Comparison of ENCODE assay signal across 9 cellular contexts in genomic region chr3:41267975-41268640, GRCh38.
DNase-seq lines count a peak whose midpoint lies in the region; ATAC-seq and TF ChIP-seq lines count a peak whose summit lies in the region.
"Had no signal": no experiment of that assay in that cellular context is flagged by ENCODE, and none has a peak within 500 bp of the region (broad histone marks: within the 10 kb centered on the region; RNA-seq: fewer than 3 reads in every experiment).

No MANE protein-coding gene starts in this region.

- no peak for TF ChIP-seq CTCF in mammary epithelial cell (conservative IDR thresholded peaks at IDR 0.05 in 1 of 2, IDR thresholded peaks at IDR 0.05 in 1 of 2; ENCODE audit: extremely low read depth in 1 of 2, insufficient read depth in 1 of 2, low read depth in 1 of 2, low read length in 2 of 2)
- TF ChIP-seq CTCF in osteoblast (IDR thresholded peaks at IDR 0.05; ENCODE audit: extremely low read depth, low read depth, low read length): no peak
- TF ChIP-seq CTCF in A673 (conservative IDR thresholded peaks at IDR 0.05; ENCODE audit: low read depth, low read length): no peak

- no peak for ATAC-seq in HG03354 (IDR thresholded peaks at IDR 0.05; ENCODE audit: poor library complexity, severe bottlenecking, unreplicated experiment)

- H3K4me1 ChIP-seq in mammary epithelial cell (ENCODE audit: insufficient read depth, low read length) (peaks cover 11% of the 10 kb centered on the region), osteoblast (ENCODE audit: insufficient read depth, low read length) (peaks cover 27% of the 10 kb centered on the region), A673 (ENCODE audit: insufficient read depth, low read length, poor library complexity, severe bottlenecking) (no peaks in the 10 kb centered on the region)

- H3K27me3 ChIP-seq in mammary epithelial cell (ENCODE audit: insufficient read depth, low read length) (no peaks in the 10 kb centered on the region), osteoblast (ENCODE audit: insufficient read depth, low read length) (no peaks in the 10 kb centered on the region), A673 (replicated peaks; ENCODE audit: insufficient read depth, low read depth, low read length, poor library complexity) (no peaks in the 10 kb centered on the region)

- H3K4me2 ChIP-seq in mammary epithelial cell (ENCODE audit: insufficient read depth, low read depth, low read length) (no peak overlapping the region), osteoblast (ENCODE audit: insufficient read depth, low read length) (peak overlapping the region; percentile 60)

- H3K27ac ChIP-seq in mammary epithelial cell (ENCODE audit: insufficient read depth, low read depth, low read length): no peak overlapping the region
- peak overlapping the region; percentile 59 for H3K27ac ChIP-seq in osteoblast (ENCODE audit: low read depth, low read length)
- no peak overlapping the region for H3K27ac ChIP-seq in A673 (ENCODE audit: low read depth, low read length, poor library complexity, severe bottlenecking)

- H3K9ac ChIP-seq in mammary epithelial cell (ENCODE audit: insufficient read depth, low read length): no peak overlapping the region

- CTCF ChIA-PET in mammary epithelial cell (lab: Charles Lee; ENCODE audit: low non-redundant PET): no interaction called here
- CTCF ChIA-PET in A673 (lab: Charles Lee): no interaction called here

- H3K9me3 ChIP-seq in mammary epithelial cell (replicated peaks; ENCODE audit: insufficient read depth, low read length) (no peaks in the 10 kb centered on the region), osteoblast (ENCODE audit: low read depth, low read length) (no peaks in the 10 kb centered on the region), A673 (ENCODE audit: low read depth, low read length, poor library complexity, severe bottlenecking) (no peaks in the 10 kb centered on the region)

- no TSS peak for BruUV-seq in mammary epithelial cell (replicated peaks; lab: Mats Ljungman, UMichigan)
- BruUV-seq in A673 (replicated peaks; lab: Mats Ljungman, UMichigan): no TSS peak

- in situ Hi-C loops in mammary epithelial cell (cut with MboI; ENCODE audit: low sequenced_read_pairs in 2 of 2): no loop called here

- POLR2A ChIA-PET in A673 (lab: Charles Lee; ENCODE audit: low non-redundant PET): no interaction called here

- no peak overlapping the region for H2AFZ ChIP-seq in mammary epithelial cell (ENCODE audit: low read depth, low read length)
- peak overlapping the region; percentile 33 for H2AFZ ChIP-seq in osteoblast (ENCODE audit: low read length)

- intact Hi-C loops in mammary epithelial cell (cut with micrococcal nuclease): no loop called here
- intact Hi-C loops in A673 (cut with micrococcal nuclease; ENCODE audit: unreplicated experiment): no loop called here

- no peaks in the 10 kb centered on the region for H3K36me3 ChIP-seq in mammary epithelial cell (ENCODE audit: insufficient read depth, low read length)
- H3K36me3 ChIP-seq in osteoblast (ENCODE audit: insufficient read depth, low read length): no peaks in the 10 kb centered on the region
- H3K36me3 ChIP-seq in A673 (ENCODE audit: insufficient read depth, low read length, poor library complexity, severe bottlenecking): no peaks in the 10 kb centered on the region

- dilution Hi-C loops in mammary epithelial cell (cut with HindIII; ENCODE audit: low sequenced_read_pairs): no loop called here

- H3K79me2 ChIP-seq in mammary epithelial cell (ENCODE audit: insufficient read depth, low read length) (no peaks in the 10 kb centered on the region), osteoblast (ENCODE audit: insufficient read depth, low read length) (no peaks in the 10 kb centered on the region)

- DNase-seq in GM04503 (ENCODE audit: low read depth) (peak; percentile 73), NCI-H146 treated with DMSO at 0.1 percent for 48 hours (lab: John Stamatoyannopoulos, UW; ENCODE audit: unreplicated experiment) (peak; percentile 47), mammary epithelial cell (peak; percentile 95), osteoblast (ENCODE audit: insufficient read length, low spot score, missing footprints) (peak; percentile 94), NCI-H1694 (lab: John Stamatoyannopoulos, UW) (no peak), NCI-H1048 (lab: John Stamatoyannopoulos, UW) (no peak), A673 (ENCODE audit: low spot score) (no peak)
- DNase-seq: naive B cell had no signal

- H4K20me1 ChIP-seq in mammary epithelial cell (ENCODE audit: insufficient read depth, low read length) (no peaks in the 10 kb centered on the region), osteoblast (ENCODE audit: insufficient read depth, low read length) (no peaks in the 10 kb centered on the region)

- 64% methylated on average over 8 of the region's 8 CpGs for WGBS in mammary epithelial cell (ENCODE audit: low coverage, missing lambda C conversion rate)

- no peak overlapping the region for H3K4me3 ChIP-seq in mammary epithelial cell (replicated peaks in 1 of 3; ENCODE audit: insufficient read depth in 1 of 3, low read depth in 2 of 3, low read length in 3 of 3)
- H3K4me3 ChIP-seq in osteoblast (ENCODE audit: insufficient read depth, low read length): no peak overlapping the region
- H3K4me3 ChIP-seq in A673 (ENCODE audit: low read depth, low read length, poor library complexity, severe bottlenecking): no peak overlapping the region

Comparison
In these comparisons a context has a peak if more than half of its experiments do, and no peak if none do; other contexts are left out.
1. DNase-seq: peak in GM04503 (single experiment), NCI-H146 treated with DMSO at 0.1 percent for 48 hours (single experiment), mammary epithelial cell (single experiment) and osteoblast (single experiment); none in NCI-H1694 (single experiment), NCI-H1048 (single experiment) and A673 (single experiment).